In genomic region chr10:127813290-127813689, GRCh38 we compare ENCODE assay signal across 1 cellular context.
TF ChIP-seq lines count a peak whose summit lies in the region.

No MANE protein-coding gene starts in this region.

TF ChIP-seq in SK-N-SH treated with all-trans-retinoic acid at 6 μM for 48 hours, 23 proteins besides CTCF, POLR2A, EP300 and RAD21 (continued from another document):
- no peak for TF ChIP-seq PATZ1 (CRISPR knock-in tag; IDR thresholded peaks at IDR 0.05; ENCODE audit: borderline replicate concordance)
- TF ChIP-seq CSDC2 (CRISPR knock-in tag; IDR thresholded peaks at IDR 0.05) = no peak
- no peak for TF ChIP-seq TSHZ2 (CRISPR knock-in tag; IDR thresholded peaks at IDR 0.05)
- TF ChIP-seq ZFP3 (CRISPR knock-in tag; IDR thresholded peaks at IDR 0.05) = no peak
